Comparison of ENCODE assay signal across 30 cellular contexts in genomic region chr22:27543460-27543859, GRCh38.
"Had no signal": no experiment of that assay in that cellular context is flagged by ENCODE, and none has a peak within 500 bp of the region (broad histone marks: within the 10 kb centered on the region; RNA-seq: fewer than 3 reads in every experiment).

No MANE protein-coding gene starts in this region.

- H3K36me3 Mint-ChIP-seq: immature natural killer cell; naive B cell; natural killer cell; neural progenitor cell; stimulated activated naive B cell treated with anti-CD40 and anti-IgM and Interleukin-4, amounts not matched to agents 10 μg/mL and 1 μg/mL and 100 μg/mL, for 72 hours had no signal

- H3K4me3 ChIP-seq: left lung, lower lobe of right lung, neural progenitor cell, ovary, right atrium auricular region, skin epidermis, stomach, testis, thyroid gland, transverse colon, upper lobe of left lung, vagina had no signal

- H3K27me3 ChIP-seq: neural progenitor cell, ovary, right atrium auricular region, testis, thyroid gland, transverse colon, upper lobe of left lung, vagina had no signal

- H3K9ac ChIP-seq: neural progenitor cell had no signal

- FAIRE-seq: islet of Langerhans, kidney had no signal

- H3K9me3 Mint-ChIP-seq: immature natural killer cell; naive B cell; natural killer cell; nephron progenitor cell; neural progenitor cell; stimulated activated naive B cell treated with anti-CD40 and anti-IgM and Interleukin-4, amounts not matched to agents 10 μg/mL and 1 μg/mL and 100 μg/mL, for 72 hours had no signal

- ATAC-seq: left colon; left lung; lower lobe of right lung; natural killer cell; sciatic nerve; stimulated activated naive B cell treated with anti-CD40 and anti-IgM and Interleukin-4, amounts not matched to agents 10 μg/mL and 1 μg/mL and 100 μg/mL, for 72 hours; stimulated activated naive CD8-positive, alpha-beta T cell treated with anti-CD3 and anti-CD28 coated beads, Interleukin-15, Interleukin-2, amounts not matched to agents 100 U/mL and 50 U/mL, for 24 hours had no signal

- H3K4me1 ChIP-seq: left lung, lower lobe of right lung, right atrium auricular region, stomach, testis, thyroid gland, transverse colon, vagina had no signal

- H3K27ac ChIP-seq: left lung, lower lobe of right lung, neural progenitor cell, ovary, right atrium auricular region, skin epidermis, stomach, testis, thyroid gland, transverse colon, upper lobe of left lung, vagina had no signal

- H3K4me2 ChIP-seq: neural progenitor cell had no signal

- H2AFZ ChIP-seq: neural progenitor cell had no signal

- H3K4me3 Mint-ChIP-seq: immature natural killer cell; naive B cell; natural killer cell; nephron progenitor cell; neural progenitor cell; stimulated activated naive B cell treated with anti-CD40 and anti-IgM and Interleukin-4, amounts not matched to agents 10 μg/mL and 1 μg/mL and 100 μg/mL, for 72 hours had no signal

- H3K27ac Mint-ChIP-seq: immature natural killer cell; naive B cell; natural killer cell; nephron progenitor cell; neural progenitor cell; progenitor cell of endocrine pancreas; stimulated activated naive B cell treated with anti-CD40 and anti-IgM and Interleukin-4, amounts not matched to agents 10 μg/mL and 1 μg/mL and 100 μg/mL, for 72 hours had no signal

- H3K36me3 ChIP-seq: left lung, lower lobe of right lung, neural progenitor cell, ovary, right atrium auricular region, stomach, thyroid gland, transverse colon, upper lobe of left lung, vagina had no signal

- H3K4me1 Mint-ChIP-seq: immature natural killer cell; naive B cell; natural killer cell; stimulated activated naive B cell treated with anti-CD40 and anti-IgM and Interleukin-4, amounts not matched to agents 10 μg/mL and 1 μg/mL and 100 μg/mL, for 72 hours had no signal

- H3K9me3 ChIP-seq: left lung, lower lobe of right lung, ovary, right atrium auricular region, stomach, testis, thyroid gland, transverse colon, upper lobe of left lung, vagina had no signal

- DNase-seq: hypothalamus; immature natural killer cell; kidney; left colon; left lung; lower lobe of right lung; mammary epithelial cell; mesenchymal stem cell; naive B cell; natural killer cell; nephron progenitor cell; ovary; stimulated activated CD4-positive, alpha-beta T cell treated with anti-CD3 and anti-CD28 coated beads, Interleukin-12 subunit alpha, Interleukin-12 subunit beta, amount 100 ng/mL, for 4 hours; stimulated activated CD4-positive, alpha-beta T cell treated with anti-CD3 and anti-CD28 coated beads, Interleukin-15, amount 100 ng/mL, for 24 hours; stimulated activated CD4-positive, alpha-beta T cell treated with anti-CD3 and anti-CD28 coated beads, Interleukin-2, amount 100 ng/mL, for 24 hours; stimulated activated CD4-positive, alpha-beta T cell treated with anti-CD3 and anti-CD28 coated beads, Interleukin-4, amount 100 ng/mL, for 1 hour; stimulated activated naive B cell treated with anti-CD40 and anti-IgM and Interleukin-4, amounts not matched to agents 10 μg/mL and 1 μg/mL and 100 μg/mL, for 72 hours; stimulated activated naive CD8-positive, alpha-beta T cell treated with anti-CD3 and anti-CD28 coated beads, Interleukin-15, Interleukin-2, amounts not matched to agents 100 U/mL and 50 U/mL, for 24 hours; stomach; testis; thyroid gland; transverse colon; upper lobe of left lung had no signal
